Comparison of ENCODE assay signal across 18 cellular contexts in the genomic region with DNA sequence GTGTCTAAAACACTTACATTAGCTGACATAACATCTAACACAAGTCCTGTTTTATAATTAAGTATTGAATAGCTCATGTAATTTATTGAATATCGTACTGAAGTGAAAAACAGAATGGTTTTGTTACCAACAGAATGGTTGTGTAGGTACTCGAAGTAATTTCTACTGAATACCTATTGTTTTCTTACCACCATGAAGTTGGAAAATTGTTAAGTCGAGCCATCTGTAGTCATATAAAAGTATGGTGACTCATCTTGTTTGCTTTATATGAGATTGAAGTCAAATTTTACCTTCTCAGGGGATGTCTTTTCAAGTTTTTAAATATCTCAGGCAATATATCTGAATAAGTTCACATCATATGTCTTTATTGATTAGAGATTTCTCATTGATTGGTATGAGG. TPM values are rescaled to one million over a fixed set of nuclear protein-coding genes. Genes with fewer than 3 reads are reported as not detected.
A peak's percentile ranks its signal among the peaks of the same experiment; 100 is the strongest.
DNase-seq lines count a peak whose midpoint lies in the region; FAIRE-seq and TF ChIP-seq lines count a peak whose summit lies in the region.
"Had no signal": no experiment of that assay in that cellular context is flagged by ENCODE, and none has a peak within 500 bp of the region (broad histone marks: within the 10 kb centered on the region; RNA-seq: fewer than 3 reads in every experiment).

No MANE protein-coding gene starts in this region.

- peaks cover 36% of the 10 kb centered on the region for H3K36me3 Mint-ChIP-seq in mesothelial cell of epicardium

- H3K9me3 ChIP-seq in endothelial cell of umbilical vein (replicated peaks; ENCODE audit: control insufficient read depth, insufficient read depth, low read length), result no peaks in the 10 kb centered on the region
- H3K9me3 ChIP-seq in ovary, result no peaks in the 10 kb centered on the region

- H3K4me3 Mint-ChIP-seq in mesothelial cell of epicardium, result no peak overlapping the region
- H3K4me3 Mint-ChIP-seq: B cell; CD4-positive, alpha-beta T cell; HFFc6 had no signal

- intact Hi-C loops in endothelial cell of umbilical vein (cut with micrococcal nuclease), result no loop called here
- intact Hi-C loops in ovary (cut with DNase I), result no loop called here

- no peaks in the 10 kb centered on the region for H3K27me3 Mint-ChIP-seq in mesothelial cell of epicardium (ENCODE audit: low read depth)
- H3K27me3 Mint-ChIP-seq: B cell; CD4-positive, alpha-beta T cell had no signal

- H3K27ac Mint-ChIP-seq in mesothelial cell of epicardium, result no peak overlapping the region
- H3K27ac Mint-ChIP-seq: B cell, HFFc6 had no signal

- H3K36me3 ChIP-seq in endothelial cell of umbilical vein (ENCODE audit: control insufficient read depth in 2 of 2, extremely low read depth in 1 of 2, insufficient read depth in 2 of 2, low read length in 2 of 2) (no peaks in the 10 kb centered on the region), ovary (no peaks in the 10 kb centered on the region)

- TF ChIP-seq EP300 in ovary (IDR thresholded peaks at IDR 0.05), result no peak

- H3K4me1 Mint-ChIP-seq in mesothelial cell of epicardium, result no peaks in the 10 kb centered on the region

- H4K20me1 ChIP-seq in endothelial cell of umbilical vein (replicated peaks; ENCODE audit: control insufficient read depth, extremely low read depth, insufficient read depth, low read length), result peaks cover 4% of the 10 kb centered on the region

- peaks cover 10% of the 10 kb centered on the region for H3K9me3 Mint-ChIP-seq in mesothelial cell of epicardium

- CTCF ChIA-PET in endothelial cell of umbilical vein (lab: Charles Lee), result interaction anchor here (1.4 to 1.6 kb wide), 2 partner anchors 10 to 14 kb away, joined by 3 to 5 read pairs; no protein-coding TSS in a partner anchor

- no peak for FAIRE-seq in endothelial cell of umbilical vein (lab: Jason Lieb, UNC)
- FAIRE-seq: GM12891 had no signal

- H2AFZ ChIP-seq in endothelial cell of umbilical vein (ENCODE audit: low read depth, low read length), result no peak overlapping the region

- H3K4me3 ChIP-seq in endothelial cell of umbilical vein (replicated peaks in 1 of 3; ENCODE audit: insufficient read depth in 1 of 3, low read depth in 1 of 3, low read length in 3 of 3) (no peak overlapping the region), ovary (no peak overlapping the region)
- H3K4me3 ChIP-seq: HAP-1 had no signal

- POLR2A ChIA-PET in endothelial cell of umbilical vein (lab: Charles Lee), result no interaction called here

- peak; percentile 13 for DNase-seq in DMS53 (lab: John Stamatoyannopoulos, UW)
- no peak for DNase-seq in DMS53 treated with DMSO at 0.1 percent for 48 hours (lab: John Stamatoyannopoulos, UW; ENCODE audit: unreplicated experiment)
- peak; percentile 2 for DNase-seq in RKO (ENCODE audit: low spot score)
- DNase-seq in endothelial cell of umbilical vein (ENCODE audit: low read depth, low spot score), result no peak
- no peak for DNase-seq in mesothelial cell of epicardium (ENCODE audit: low spot score in 2 of 2, unreplicated experiment in 2 of 2)
- no peak for DNase-seq in ovary
- no peak for DNase-seq in NCI-H2196 (lab: John Stamatoyannopoulos, UW; ENCODE audit: unreplicated experiment)
- DNase-seq: C1 segment of cervical spinal cord; Calu3; CD4-positive, alpha-beta T cell; DND-41; GOT3; HFFc6 had no signal

- H3K9me1 ChIP-seq in endothelial cell of umbilical vein (replicated peaks; ENCODE audit: control insufficient read depth, extremely low read depth, insufficient read depth, low read length), result no peaks in the 10 kb centered on the region

- H3K27me3 ChIP-seq in endothelial cell of umbilical vein (ENCODE audit: control insufficient read depth in 2 of 2, insufficient read depth in 2 of 2, low read length in 2 of 2) (no peaks in the 10 kb centered on the region), ovary (no peaks in the 10 kb centered on the region)

- H3K27ac ChIP-seq in endothelial cell of umbilical vein (ENCODE audit: insufficient read depth, low read depth, low read length) (no peak overlapping the region), ovary (no peak overlapping the region)
- H3K27ac ChIP-seq: 22Rv1, HL-60 had no signal

- no peak overlapping the region for H3K9ac ChIP-seq in endothelial cell of umbilical vein (replicated peaks; ENCODE audit: extremely low read depth, insufficient read depth, low read length)

- TF ChIP-seq CTCF in endothelial cell of umbilical vein (IDR thresholded peaks at IDR 0.05; ENCODE audit: extremely low read depth in 1 of 2, insufficient read depth in 1 of 2, low read depth in 1 of 2, low read length in 2 of 2) (no peak), mesothelial cell of epicardium (IDR thresholded peaks at IDR 0.05; ENCODE audit: unreplicated experiment) (no peak), ovary (IDR thresholded peaks at IDR 0.05) (no peak)

- H3K4me1 ChIP-seq in endothelial cell of umbilical vein (ENCODE audit: control insufficient read depth, extremely low read depth, insufficient read depth, low read length), result no peaks in the 10 kb centered on the region
- H3K4me1 ChIP-seq in ovary (ENCODE audit: insufficient read depth), result peaks cover 7% of the 10 kb centered on the region
- H3K4me1 ChIP-seq: HAP-1 had no signal

- no TSS peak for BruUV-seq in endothelial cell of umbilical vein (replicated peaks; lab: Mats Ljungman, UMichigan)

- H3K79me2 ChIP-seq in endothelial cell of umbilical vein (ENCODE audit: control insufficient read depth, insufficient read depth, low read length), result peaks cover 58% of the 10 kb centered on the region

- WGBS in ovary, 3 donors, result 93 to 94% (median 93%) methylated on average over 3 of the region's 3 CpGs

- H3K4me2 ChIP-seq in endothelial cell of umbilical vein (ENCODE audit: insufficient read depth, low read length), result no peak overlapping the region

- TF ChIP-seq POLR2A in endothelial cell of umbilical vein (IDR thresholded peaks at IDR 0.05; ENCODE audit: low read depth, low read length) (no peak), ovary (IDR thresholded peaks at IDR 0.05) (no peak)

- dilution Hi-C loops in endothelial cell of umbilical vein (cut with MboI; ENCODE audit: extremely low pct_ligation_motif_present, low sequenced_read_pairs), result no loop called here

TF ChIP-seq in endothelial cell of umbilical vein, 7 proteins besides CTCF, POLR2A, EP300 and RAD21:
- TF ChIP-seq POLR2AphosphoS5 (IDR thresholded peaks at IDR 0.05; ENCODE audit: insufficient read depth, low read depth, low read length) (no peak), EZH2 (IDR thresholded peaks at IDR 0.05; ENCODE audit: borderline replicate concordance, low read depth, low read length, severe bottlenecking) (no peak), FOS (IDR thresholded peaks at IDR 0.05; ENCODE audit: borderline replicate concordance, insufficient read depth, low read length) (peak; percentile 18)
- TF ChIP-seq, protein P1, sequence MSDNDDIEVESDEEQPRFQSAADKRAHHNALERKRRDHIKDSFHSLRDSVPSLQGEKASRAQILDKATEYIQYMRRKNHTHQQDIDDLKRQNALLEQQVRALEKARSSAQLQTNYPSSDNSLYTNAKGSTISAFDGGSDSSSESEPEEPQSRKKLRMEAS (IDR thresholded peaks at IDR 0.05; ENCODE audit: insufficient read depth, insufficient read length), result no peak

RNA-seq across cellular contexts. Expression of a gene that starts 37.6 kb away (rescaled TPM):
- total RNA-seq in endothelial cell of umbilical vein (24.2 and 32.3 TPM in 2 replicates), mesothelial cell of epicardium (68.2 to 71.1 TPM (median 69.2 TPM) in 3 replicates), ovary (10 to 100 TPM; 39.8 to 75.4 (median 53.6) TPM)
- polyA plus RNA-seq in endothelial cell of umbilical vein (23.7 and 29.0 TPM in 2 replicates), ovary (10 to 100 TPM; 18.6 to 43.7 TPM)
- 16.0 and 18.9 TPM in 2 replicates for polyA plus RNA-seq in endothelial cell of umbilical vein (2011; cell fraction: cytosol; rRNA removed)
- polyA plus RNA-seq in endothelial cell of umbilical vein (2011; cell fraction: nucleus; rRNA removed), result 51.2 and 58.7 TPM in 2 replicates
- 20.5 and 22.7 TPM in 2 replicates for polyA plus RNA-seq in endothelial cell of umbilical vein (2012)
- polyA minus RNA-seq in endothelial cell of umbilical vein, result 105 and 109 TPM in 2 replicates
- 28.0 TPM for polyA minus RNA-seq in endothelial cell of umbilical vein (2011; cell fraction: cytosol; rRNA and poly(A)+ RNA removed)
- 128 and 187 TPM in 2 replicates for polyA minus RNA-seq in endothelial cell of umbilical vein (2011; cell fraction: nucleus; rRNA and poly(A)+ RNA removed)

Comparison
In these comparisons a context has a peak if more than half of its experiments do, and no peak if none do; other contexts are left out.
1. DNase-seq: peak in DMS53 (single experiment) and RKO (single experiment); none in DMS53 treated with DMSO at 0.1 percent for 48 hours (single experiment), endothelial cell of umbilical vein (single experiment), mesothelial cell of epicardium (0 of 2), ovary (0 of 5) and NCI-H2196 (single experiment).